18 cellular contexts compared by ENCODE assay signal in genomic region chr13:45238945-45239795, GRCh38. TPM values are rescaled to one million over a fixed set of nuclear protein-coding genes. Genes with fewer than 3 reads are reported as not detected.
DNase-seq lines count a peak whose midpoint lies in the region; ATAC-seq and TF ChIP-seq lines count a peak whose summit lies in the region.
"Had no signal": no experiment of that assay in that cellular context is flagged by ENCODE, and none has a peak within 500 bp of the region (broad histone marks: within the 10 kb centered on the region; RNA-seq: fewer than 3 reads in every experiment).

No MANE protein-coding gene starts in this region.

- no peaks in the 10 kb centered on the region for H3K9me3 ChIP-seq in SK-N-MC (ENCODE audit: low read depth, low read length)
- no peaks in the 10 kb centered on the region for H3K9me3 ChIP-seq in osteoblast (ENCODE audit: low read depth, low read length)
- H3K9me3 ChIP-seq: BLaER1 treated with 17β-estradiol and CSF1 and Interleukin-3, amounts not matched to agents 10 nM and 100 nM; body of pancreas; tibial artery had no signal

- H3K27ac ChIP-seq in SK-N-MC (0 out of 2 replicates have a peak overlapping the region, but pooled peaks have one; percentile 59), osteoblast (ENCODE audit: low read depth, low read length) (peak overlapping the region; percentile 70)
- H3K27ac ChIP-seq: BLaER1 treated with 17β-estradiol and CSF1 and Interleukin-3, amounts not matched to agents 10 nM and 100 nM; body of pancreas; PC-9; tibial artery had no signal

- H3K79me2 ChIP-seq in osteoblast (ENCODE audit: insufficient read depth, low read length) = peaks cover 21% of the 10 kb centered on the region

- peak overlapping the region; percentile 25 for H3K4me2 ChIP-seq in osteoblast (ENCODE audit: insufficient read depth, low read length)
- H3K4me2 ChIP-seq: BLaER1 treated with 17β-estradiol and CSF1 and Interleukin-3, amounts not matched to agents 10 nM and 100 nM; PC-9 had no signal

- no peak for TF ChIP-seq CTCF in osteoblast (IDR thresholded peaks at IDR 0.05; ENCODE audit: extremely low read depth, low read depth, low read length)

- H3K36me3 ChIP-seq in SK-N-MC (ENCODE audit: insufficient read depth, low read length) = no peaks in the 10 kb centered on the region
- no peaks in the 10 kb centered on the region for H3K36me3 ChIP-seq in osteoblast (ENCODE audit: insufficient read depth, low read length)
- H3K36me3 ChIP-seq: tibial artery had no signal

- H2AFZ ChIP-seq in osteoblast (ENCODE audit: low read length) = no peak overlapping the region
- H2AFZ ChIP-seq: PC-9 had no signal

- no peak overlapping the region for H3K9ac ChIP-seq in SK-N-MC (ENCODE audit: insufficient read length)
- H3K9ac ChIP-seq: BLaER1 treated with 17β-estradiol and CSF1 and Interleukin-3, amounts not matched to agents 10 nM and 100 nM had no signal

- ATAC-seq in esophagus mucosa (peak; percentile 75), GM21526 (IDR thresholded peaks at IDR 0.05; ENCODE audit: low FRiP score, unreplicated experiment) (no peak), GM18868 (IDR thresholded peaks at IDR 0.05; ENCODE audit: unreplicated experiment) (no peak)
- ATAC-seq: body of pancreas, sciatic nerve had no signal

- no peak overlapping the region for H3K4me3 ChIP-seq in SK-N-MC
- no peak overlapping the region for H3K4me3 ChIP-seq in osteoblast (ENCODE audit: insufficient read depth, low read length)
- H3K4me3 ChIP-seq: BLaER1 treated with 17β-estradiol and CSF1 and Interleukin-3, amounts not matched to agents 10 nM and 100 nM; body of pancreas; PC-9; tibial artery had no signal

- no peaks in the 10 kb centered on the region for H4K20me1 ChIP-seq in osteoblast (ENCODE audit: insufficient read depth, low read length)

- no peaks in the 10 kb centered on the region for H3K27me3 ChIP-seq in osteoblast (ENCODE audit: insufficient read depth, low read length)
- H3K27me3 ChIP-seq: BLaER1 treated with 17β-estradiol and CSF1 and Interleukin-3, amounts not matched to agents 10 nM and 100 nM; body of pancreas; tibial artery had no signal

- peaks cover 37% of the 10 kb centered on the region for H3K4me1 ChIP-seq in osteoblast (ENCODE audit: insufficient read depth, low read length)

- DNase-seq in GM03348 (ENCODE audit: low spot score) (peak; percentile 68), SK-N-MC (ENCODE audit: low read depth, low spot score) (no peak), osteoblast (ENCODE audit: insufficient read length, low spot score, missing footprints) (peak; percentile 85), SK-N-DZ (ENCODE audit: low spot score) (no peak)
- DNase-seq in stimulated activated CD4-positive, alpha-beta T cell treated with anti-CD3 and anti-CD28 coated beads, Interleukin-4, amount 100 ng/mL, for 4 hours = no peak
- DNase-seq: activated CD8-positive, alpha-beta memory T cell treated with anti-CD3 and anti-CD28 coated beads for 24 hours; activated effector memory CD4-positive, alpha-beta T cell treated with anti-CD3 and anti-CD28 coated beads, Interleukin-2, amount 50 U/mL, for 16 hours; body of pancreas; DMS53; NCI-H774; PC-9; stimulated activated CD4-positive, alpha-beta T cell treated with anti-CD3 and anti-CD28 coated beads, Interleukin-4, amount 100 ng/mL, for 1 hour; tibial artery had no signal

RNA-seq across cellular contexts. Expression of gene KCTD4, which starts 38.3 kb away (rescaled TPM):
- total RNA-seq in esophagus mucosa = not detected
- under 0.01 TPM in 2 replicates for total RNA-seq in osteoblast
- not detected in 2 replicates for polyA plus RNA-seq in SK-N-DZ (2014; cell fraction: cytosol; rRNA removed)
- 0.08 TPM in 1 of 2 replicates, not detected in the other for polyA plus RNA-seq in SK-N-DZ (2014; cell fraction: nucleus; rRNA removed)
- total RNA-seq: body of pancreas, PC-9 had no signal

Comparison
In these comparisons a context has a peak if more than half of its experiments do, and no peak if none do; other contexts are left out.
1. DNase-seq: peak in GM03348 (single experiment) and osteoblast (single experiment); none in SK-N-MC (single experiment), SK-N-DZ (single experiment) and stimulated activated CD4-positive, alpha-beta T cell treated with anti-CD3 and anti-CD28 coated beads, Interleukin-4, amount 100 ng/mL, for 4 hours (0 of 2).